Comparison of ENCODE assay signal across 16 cellular contexts in the genomic region with DNA sequence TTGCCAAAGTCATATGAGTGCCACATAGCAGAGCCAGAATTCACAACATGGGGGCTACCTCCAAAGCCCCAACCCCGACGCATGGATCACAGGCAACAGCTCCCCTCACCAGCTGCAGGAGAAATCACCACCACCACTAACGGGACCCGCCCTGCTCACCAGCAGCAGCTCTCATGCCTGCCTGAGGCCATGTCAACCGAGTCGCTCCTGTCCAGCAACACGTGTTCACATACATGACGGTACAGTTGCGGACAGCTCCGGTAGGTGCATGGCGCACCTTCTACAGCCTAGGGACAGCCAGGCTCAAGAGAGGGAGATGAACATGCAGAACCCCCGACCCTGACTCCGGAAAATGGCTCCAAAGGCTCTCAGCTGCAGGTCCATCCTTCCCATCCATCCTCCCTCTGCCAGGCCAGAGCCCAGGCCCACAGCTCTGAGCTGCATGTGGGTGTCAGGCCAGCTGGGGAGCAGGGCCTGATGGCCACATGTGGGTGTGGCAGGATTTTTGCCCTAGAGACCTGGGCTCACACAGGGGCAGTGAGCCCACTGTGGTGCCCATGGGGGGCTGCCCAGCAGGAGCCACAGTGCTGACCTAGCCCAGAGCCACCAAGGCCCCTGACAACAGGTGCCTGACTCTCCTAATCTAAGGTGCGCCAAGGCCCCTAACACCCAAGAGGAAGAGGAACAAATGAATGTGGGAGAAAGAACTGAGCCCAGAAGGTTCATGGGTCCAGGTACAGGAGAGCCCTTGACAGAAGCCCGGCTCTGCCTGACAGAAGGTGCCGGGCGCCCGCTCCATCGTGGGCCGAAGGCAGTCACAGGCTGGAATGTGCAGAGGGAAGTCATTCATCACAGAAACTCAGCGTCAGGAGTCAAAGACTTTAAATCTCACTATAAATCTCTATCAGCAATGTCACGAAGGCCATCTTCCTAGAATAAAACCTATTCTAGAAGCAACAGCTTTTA. TPM values are rescaled to one million over a fixed set of nuclear protein-coding genes. Genes with fewer than 3 reads are reported as not detected.
DNase-seq lines count a peak whose midpoint lies in the region; ATAC-seq and TF ChIP-seq lines count a peak whose summit lies in the region.
"Had no signal": no experiment of that assay in that cellular context is flagged by ENCODE, and none has a peak within 500 bp of the region (broad histone marks: within the 10 kb centered on the region; RNA-seq: fewer than 3 reads in every experiment).

No MANE protein-coding gene starts in this region.

- H3K27ac Mint-ChIP-seq in endothelial cell (ENCODE audit: unreplicated experiment): peak overlapping the region; percentile 74
- no peak overlapping the region for H3K27ac Mint-ChIP-seq in osteocyte (ENCODE audit: unreplicated experiment)
- no peak overlapping the region for H3K27ac Mint-ChIP-seq in CD4-positive, alpha-beta T cell
- H3K27ac Mint-ChIP-seq: CD8-positive, alpha-beta T cell had no signal

- H3K27me3 Mint-ChIP-seq in endothelial cell (ENCODE audit: unreplicated experiment): peaks cover 15% of the 10 kb centered on the region
- no peaks in the 10 kb centered on the region for H3K27me3 Mint-ChIP-seq in osteocyte (ENCODE audit: unreplicated experiment)
- no peaks in the 10 kb centered on the region for H3K27me3 Mint-ChIP-seq in CD4-positive, alpha-beta T cell

- POLR2A ChIA-PET in CD4-positive, alpha-beta T cell (lab: Charles Lee): no interaction called here

- no peaks in the 10 kb centered on the region for H3K9me3 ChIP-seq in right atrium auricular region
- no peaks in the 10 kb centered on the region for H3K9me3 ChIP-seq in vagina
- no peaks in the 10 kb centered on the region for H3K9me3 ChIP-seq in right lobe of liver
- no peaks in the 10 kb centered on the region for H3K9me3 ChIP-seq in CD4-positive, alpha-beta T cell (ENCODE audit: control insufficient read depth, low read length)

- H3K4me3 Mint-ChIP-seq in endothelial cell (ENCODE audit: unreplicated experiment) (peak overlapping the region; percentile 65), osteocyte (ENCODE audit: unreplicated experiment) (no peak overlapping the region)
- no peak overlapping the region for H3K4me3 Mint-ChIP-seq in CD4-positive, alpha-beta T cell
- H3K4me3 Mint-ChIP-seq: CD8-positive, alpha-beta T cell had no signal

- peaks cover 84% of the 10 kb centered on the region for H3K4me1 Mint-ChIP-seq in endothelial cell (ENCODE audit: unreplicated experiment)
- peaks cover 82% of the 10 kb centered on the region for H3K4me1 Mint-ChIP-seq in osteocyte (ENCODE audit: unreplicated experiment)
- no peaks in the 10 kb centered on the region for H3K4me1 Mint-ChIP-seq in CD4-positive, alpha-beta T cell (ENCODE audit: low read depth)

- H3K27ac ChIP-seq in right atrium auricular region (peak overlapping the region in 1 of 2 donors; percentile 85), vagina (no peak overlapping the region), right lobe of liver (no peak overlapping the region)
- H3K27ac ChIP-seq in CD4-positive, alpha-beta T cell (ENCODE audit: low read depth, low read length): no peak overlapping the region

- DNase-seq in right atrium auricular region (ENCODE audit: low spot score) (peak; percentile 54), Right ventricle myocardium superior (no peak), endothelial cell (ENCODE audit: low spot score) (no peak), osteocyte (ENCODE audit: extremely low spot score, unreplicated experiment) (peak; percentile 72), vagina (ENCODE audit: extremely low spot score in 2 of 2) (peak; percentile 65 to 92), anterior cingulate cortex (lab: John Stamatoyannopoulos, UW) (no peak), right lobe of liver (no peak)
- DNase-seq in CD4-positive, alpha-beta T cell: no peak
- DNase-seq: DND-41, NCI-H1048, NCI-H1436 treated with DMSO at 0.1 percent for 48 hours, NCI-H2081, NCI-H510A treated with DMSO at 0.1 percent for 48 hours, NCI-H82, PC-3 had no signal

- ATAC-seq in Right ventricle myocardium superior (ENCODE audit: poor library complexity): no peak
- ATAC-seq in right lobe of liver: no peak
- no peak for ATAC-seq in CD4-positive, alpha-beta T cell (ENCODE audit: poor library complexity)
- ATAC-seq: CD8-positive, alpha-beta T cell; PC-3 had no signal

- intact Hi-C loops in Right ventricle myocardium superior (cut with DNase I) (no loop called here), vagina (cut with DNase I) (no loop called here), right lobe of liver (cut with DNase I) (no loop called here)
- intact Hi-C loops in CD4-positive, alpha-beta T cell (cut with DNase I, micrococcal nuclease): no loop called here

- peaks cover 0 to 76% of the 10 kb centered on the region in 2 donors for H3K4me1 ChIP-seq in right atrium auricular region
- H3K4me1 ChIP-seq in vagina: peaks cover 39% of the 10 kb centered on the region
- H3K4me1 ChIP-seq in right lobe of liver: peaks cover 0 to 4% (median 1%) of the 10 kb centered on the region in 4 donors

- TF ChIP-seq POLR2A in vagina (IDR thresholded peaks at IDR 0.05) (no peak), right lobe of liver (IDR thresholded peaks at IDR 0.05) (no peak)

- TF ChIP-seq CTCF in right atrium auricular region (IDR thresholded peaks at IDR 0.05) (no peak), endothelial cell (IDR thresholded peaks at IDR 0.05; ENCODE audit: unreplicated experiment) (no peak), osteocyte (IDR thresholded peaks at IDR 0.05) (no peak), vagina (IDR thresholded peaks at IDR 0.05) (no peak), right lobe of liver (IDR thresholded peaks at IDR 0.05) (no peak)
- no peak for TF ChIP-seq CTCF in CD4-positive, alpha-beta T cell (IDR thresholded peaks at IDR 0.05)

- 94% methylated on average over 12 of the region's 22 CpGs for WGBS in right lobe of liver (ENCODE audit: insufficient coverage, low coverage, low lambda C conversion rate, missing lambda C conversion rate)

- H3K36me3 Mint-ChIP-seq in endothelial cell (ENCODE audit: low read depth, unreplicated experiment) (peaks cover 44% of the 10 kb centered on the region), osteocyte (ENCODE audit: unreplicated experiment) (peaks cover 15% of the 10 kb centered on the region)
- H3K36me3 Mint-ChIP-seq in CD4-positive, alpha-beta T cell (ENCODE audit: low read depth): no peaks in the 10 kb centered on the region
- H3K36me3 Mint-ChIP-seq: CD8-positive, alpha-beta T cell had no signal

- H3K27me3 ChIP-seq in right atrium auricular region: no peaks in the 10 kb centered on the region
- H3K27me3 ChIP-seq in vagina: no peaks in the 10 kb centered on the region
- H3K27me3 ChIP-seq in right lobe of liver: no peaks in the 10 kb centered on the region
- no peaks in the 10 kb centered on the region for H3K27me3 ChIP-seq in CD4-positive, alpha-beta T cell (ENCODE audit: control insufficient read depth, insufficient read depth, low read length)

- H3K36me3 ChIP-seq in right atrium auricular region (no peaks in the 10 kb centered on the region), vagina (peaks cover 0 to 3% of the 10 kb centered on the region in 2 donors), right lobe of liver (no peaks in the 10 kb centered on the region)

- H3K9me3 Mint-ChIP-seq in endothelial cell (ENCODE audit: unreplicated experiment) (no peaks in the 10 kb centered on the region), osteocyte (ENCODE audit: unreplicated experiment) (no peaks in the 10 kb centered on the region)
- H3K9me3 Mint-ChIP-seq in CD4-positive, alpha-beta T cell: no peaks in the 10 kb centered on the region
- H3K9me3 Mint-ChIP-seq: CD8-positive, alpha-beta T cell had no signal

- CTCF ChIA-PET in CD4-positive, alpha-beta T cell (lab: Charles Lee): no interaction called here

- H3K4me3 ChIP-seq in right atrium auricular region (no peak overlapping the region), vagina (no peak overlapping the region), right lobe of liver (no peak overlapping the region)

RNA-seq across cellular contexts. Expression of a gene that starts 10.5 kb away (rescaled TPM):
- total RNA-seq in right atrium auricular region (100 to 1,000 TPM in 1 of 2 donors, 10 to 100 TPM in 1; 78.6 to 131 TPM), Right ventricle myocardium superior (50.2 TPM), endothelial cell (ENCODE audit: unreplicated experiment) (105 TPM), osteocyte (89.9 and 102 TPM in 2 replicates), vagina (65.1 TPM), right lobe of liver (10 to 100 TPM in 3 of 6 experiments, 1 to 10 TPM in 3; 6.4 to 18.1 (median 11.1) TPM)
- total RNA-seq in CD4-positive, alpha-beta T cell: 1 to 10 TPM; 5.6 to 6.2 TPM

RNA-seq across cellular contexts. Expression of a gene that starts 30.1 kb away (rescaled TPM):
- under 1 TPM; 0.20 to 0.52 TPM for total RNA-seq in right atrium auricular region
- 1.3 TPM for total RNA-seq in Right ventricle myocardium superior
- 4.9 TPM for total RNA-seq in endothelial cell (ENCODE audit: unreplicated experiment)
- 2.5 and 3.6 TPM in 2 replicates for total RNA-seq in osteocyte
- 2.2 TPM for total RNA-seq in vagina
- 1 to 10 TPM in 2 of 6 experiments, under 1 TPM in 4; 0.19 to 1.4 (median 0.65) TPM for total RNA-seq in right lobe of liver
- total RNA-seq in CD4-positive, alpha-beta T cell: under 1 TPM; 0.52 to 0.75 TPM

Comparison
In these comparisons a context has a peak if more than half of its experiments do, and no peak if none do; other contexts are left out.
1. DNase-seq: peak in right atrium auricular region (single experiment), osteocyte (single experiment) and vagina (2 of 2); none in Right ventricle myocardium superior (single experiment), endothelial cell (single experiment), anterior cingulate cortex (0 of 58), right lobe of liver (0 of 3) and CD4-positive, alpha-beta T cell (0 of 10).